In the genomic region with DNA sequence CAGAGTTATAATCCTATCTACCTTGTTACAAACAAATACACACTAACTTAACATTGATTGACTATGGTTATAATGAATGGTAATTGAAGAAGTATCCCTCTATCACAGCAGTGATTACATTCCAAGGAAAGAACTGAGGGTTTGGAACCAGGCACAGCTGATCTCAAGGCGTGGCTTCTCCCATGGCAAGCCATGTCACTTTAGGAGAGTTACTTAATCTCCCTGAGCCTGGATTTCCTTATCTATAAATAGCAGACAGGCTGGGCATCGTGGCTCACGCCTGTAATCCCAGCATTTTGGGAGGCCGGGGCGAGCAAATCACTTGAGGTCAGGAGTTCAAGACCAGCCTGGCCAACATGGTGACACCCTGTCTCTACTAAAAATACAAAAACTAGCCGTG, we compare ENCODE assay signal across 27 cellular contexts. TPM values are rescaled to one million over a fixed set of nuclear protein-coding genes. Genes with fewer than 3 reads are reported as not detected.
"Had no signal": no experiment of that assay in that cellular context is flagged by ENCODE, and none has a peak within 500 bp of the region (broad histone marks: within the 10 kb centered on the region; RNA-seq: fewer than 3 reads in every experiment).

No MANE protein-coding gene starts in this region.

- H3K4me1 ChIP-seq: parathyroid adenoma had no signal

- H3K4me3 ChIP-seq: esophagus muscularis mucosa, neural progenitor cell, tibial nerve had no signal

- H3K27ac ChIP-seq: brain microvascular endothelial cell, neural progenitor cell, parathyroid adenoma, tibial nerve had no signal

- H2AFZ ChIP-seq: neural progenitor cell, parathyroid adenoma had no signal

- H3K9ac ChIP-seq: neural progenitor cell, parathyroid adenoma had no signal

- DNase-seq: activated CD4-positive, alpha-beta memory T cell treated with anti-CD3 and anti-CD28 coated beads, Interleukin-2, amount 10 ng/mL, durations not matched to agents 7 days and 5 days; activated CD4-positive, alpha-beta T cell treated with anti-CD3 and anti-CD28 coated beads for 1 hour; activated CD4-positive, alpha-beta T cell treated with anti-CD3 and anti-CD28 coated beads, Interleukin-2, amount 10 ng/mL, durations not matched to agents 7 days and 5 days; activated CD8-positive, alpha-beta memory T cell treated with anti-CD3 and anti-CD28 coated beads, Interleukin-2, amount 50 U/mL, for 48 hours; activated gamma-delta T cell treated with Interleukin-2 at 50 U/mL for 16 hours; activated naive CD4-positive, alpha-beta T cell treated with anti-CD3 and anti-CD28 coated beads, Interleukin-2, amount 50 U/mL, for 16 hours; activated T-cell treated with anti-CD3 and anti-CD28 coated beads, Interleukin-2, amount 50 U/mL, for 24 hours; amniotic stem cell; brain microvascular endothelial cell; central memory CD4-positive, alpha-beta T cell; endodermal cell; foreskin melanocyte; midbrain; natural killer cell; occipital lobe; stimulated activated CD4-positive, alpha-beta T cell treated with anti-CD3 and anti-CD28 coated beads, Interleukin-4, amount 100 ng/mL, for 24 hours; stimulated activated CD8-positive, alpha-beta memory T cell treated with anti-CD3 and anti-CD28 coated beads, Interleukin-4, amount 100 ng/mL, for 48 hours; stimulated activated naive CD8-positive, alpha-beta T cell treated with anti-CD3 and anti-CD28 coated beads, Interleukin-15, amount 100 ng/mL, for 72 hours; SW 1271; T-helper 2 cell had no signal

- H3K4me2 ChIP-seq: neural progenitor cell had no signal

- H3K27me3 ChIP-seq: brain microvascular endothelial cell, esophagus muscularis mucosa, neural progenitor cell, tibial nerve had no signal

- H3K9me3 ChIP-seq: esophagus muscularis mucosa, tibial nerve had no signal

- H3K79me2 ChIP-seq: parathyroid adenoma had no signal

- ATAC-seq: natural killer cell; sciatic nerve; stimulated activated memory B cell treated with anti-CD40 and anti-IgM and Interleukin-4, amounts not matched to agents 10 μg/mL and 1 μg/mL and 100 μg/mL, for 72 hours; stimulated activated naive CD8-positive, alpha-beta T cell treated with anti-CD3 and anti-CD28 coated beads, Interleukin-15, amount 100 ng/mL, for 72 hours; WTC11 had no signal

- H3K36me3 ChIP-seq: brain microvascular endothelial cell, esophagus muscularis mucosa, neural progenitor cell, tibial nerve had no signal

RNA-seq across cellular contexts. Expression of gene SORBS2, which starts 25.6 kb away (rescaled TPM):
- total RNA-seq: activated CD4-positive, alpha-beta memory T cell treated with anti-CD3 and anti-CD28 coated beads, Interleukin-2, amount 10 ng/mL, durations not matched to agents 7 days and 5 days; activated CD4-positive, alpha-beta T cell treated with anti-CD3 and anti-CD28 coated beads, Interleukin-2, amount 10 ng/mL, durations not matched to agents 7 days and 5 days had no signal
